16 cellular contexts compared by ENCODE assay signal in the genomic region with DNA sequence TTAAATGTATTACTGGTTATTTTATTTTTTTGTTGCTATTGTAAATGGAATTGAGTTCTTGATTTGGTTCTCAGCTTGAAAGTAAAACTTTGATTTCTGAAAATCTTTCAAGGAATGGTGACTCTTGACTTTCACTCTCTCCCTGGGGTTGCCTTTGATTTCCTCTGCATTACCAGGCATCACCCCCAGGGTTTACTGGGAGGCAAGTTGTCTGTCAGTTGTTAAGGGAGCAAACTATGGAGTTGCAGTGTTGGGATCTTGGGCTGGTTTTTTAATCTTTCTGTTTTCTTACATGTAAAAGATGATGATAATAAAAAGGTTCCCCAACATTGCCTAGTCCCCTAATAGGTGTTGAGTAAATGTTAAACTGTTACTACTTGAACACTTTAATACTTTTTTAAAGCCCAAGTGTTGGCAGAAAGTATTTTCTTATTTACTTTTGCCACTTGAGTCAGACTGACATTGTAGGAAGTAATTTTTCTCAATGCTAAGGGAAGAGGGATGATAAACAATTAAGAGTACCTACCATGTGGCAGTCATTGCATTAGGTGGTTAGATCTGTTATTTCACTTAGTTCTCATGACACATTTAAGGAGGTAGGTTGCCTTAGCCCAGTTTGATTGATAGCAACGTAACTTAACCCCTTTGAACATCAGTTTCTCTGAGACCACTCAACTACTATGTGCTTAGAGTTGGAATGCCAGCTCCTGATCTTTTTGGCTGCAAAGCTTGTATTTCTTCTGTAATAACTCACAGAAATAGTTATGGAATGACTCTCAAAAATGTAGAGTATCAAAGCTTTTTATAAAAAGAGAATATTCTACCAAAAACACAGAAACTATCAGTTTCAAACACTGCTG.
A peak's percentile ranks its signal among the peaks of the same experiment; 100 is the strongest.
DNase-seq lines count a peak whose midpoint lies in the region; ATAC-seq, FAIRE-seq and TF ChIP-seq lines count a peak whose summit lies in the region.
"Had no signal": no experiment of that assay in that cellular context is flagged by ENCODE, and none has a peak within 500 bp of the region (broad histone marks: within the 10 kb centered on the region; RNA-seq: fewer than 3 reads in every experiment).

No MANE protein-coding gene starts in this region.

- no peak for DNase-seq in AG04450 (ENCODE audit: low read depth, low spot score)
- DNase-seq in HTR-8/SVneo (ENCODE audit: insufficient read length, low spot score) = no peak
- DNase-seq in brain microvascular endothelial cell = no peak
- no peak for DNase-seq in keratinocyte (ENCODE audit: low read depth, low spot score)
- DNase-seq in NCI-H526 (lab: John Stamatoyannopoulos, UW) = no peak
- DNase-seq in omental fat pad (ENCODE audit: low spot score) = no peak
- DNase-seq in midbrain (lab: John Stamatoyannopoulos, UW) = no peak
- DNase-seq: activated naive CD4-positive, alpha-beta T cell treated with anti-CD3 and anti-CD28 coated beads, Interleukin-2, amount 10 ng/mL, durations not matched to agents 7 days and 5 days; central memory CD4-positive, alpha-beta T cell; immature natural killer cell; NCI-H2081 treated with DMSO at 0.1 percent for 48 hours; right cardiac atrium; stimulated activated naive CD4-positive, alpha-beta T cell treated with Interleukin-2 at 50 U/mL for 16 hours had no signal

- H3K27ac ChIP-seq in AG04450 (ENCODE audit: low read depth, low read length) (no peak overlapping the region), brain microvascular endothelial cell (no peak overlapping the region), keratinocyte (ENCODE audit: control insufficient read depth, insufficient read depth, low read length) (no peak overlapping the region)
- H3K27ac ChIP-seq: BLaER1 had no signal

- peak; percentile 64 for FAIRE-seq in HTR-8/SVneo (lab: Jason Lieb, UNC)
- peak; percentile 58 for FAIRE-seq in keratinocyte (lab: Jason Lieb, UNC)

- no peaks in the 10 kb centered on the region for H3K9me1 ChIP-seq in keratinocyte (ENCODE audit: control insufficient read depth, extremely low read depth, insufficient read depth, low read length)

- peak; percentile 45 for TF ChIP-seq CTCF in AG04450 (IDR thresholded peaks at IDR 0.05; ENCODE audit: low read depth, low read length)
- TF ChIP-seq CTCF in brain microvascular endothelial cell (IDR thresholded peaks at IDR 0.05; ENCODE audit: low read depth, low read length, missing control alignments) = peak; percentile 49
- TF ChIP-seq CTCF in keratinocyte (optimal IDR thresholded peaks at IDR 0.05 in 1 of 3, IDR thresholded peaks at IDR 0.05 in 1 of 3, conservative IDR thresholded peaks at IDR 0.05 in 1 of 3; ENCODE audit: extremely low read depth in 1 of 3, insufficient read depth in 2 of 3, low read length in 3 of 3) = peak; percentile 15 to 26 (median 21)
- no peak for TF ChIP-seq CTCF in omental fat pad (IDR thresholded peaks at IDR 0.05)

- in situ Hi-C loops in brain microvascular endothelial cell (cut with HindIII; ENCODE audit: low pct_ligation_motif_present, low sequenced_read_pairs) = no loop called here

- no peaks in the 10 kb centered on the region for H4K20me1 ChIP-seq in keratinocyte (ENCODE audit: control insufficient read depth, extremely low read depth, insufficient read depth, low read length)
- H4K20me1 ChIP-seq: BLaER1 had no signal

- no peak for ATAC-seq in HG02610 (IDR thresholded peaks at IDR 0.05; ENCODE audit: unreplicated experiment)
- no peak for ATAC-seq in omental fat pad (ENCODE audit: low FRiP score)
- ATAC-seq: esophagus mucosa, right cardiac atrium had no signal

- no peaks in the 10 kb centered on the region for H3K79me2 ChIP-seq in keratinocyte (ENCODE audit: control insufficient read depth, insufficient read depth, low read length)

- no peak overlapping the region for H3K4me2 ChIP-seq in keratinocyte (ENCODE audit: control insufficient read depth, extremely low read depth, insufficient read depth, low read depth, low read length)
- H3K4me2 ChIP-seq: BLaER1 had no signal

- no peak overlapping the region for H3K9ac ChIP-seq in keratinocyte (ENCODE audit: control insufficient read depth, extremely low read depth, insufficient read depth, low read length)
- H3K9ac ChIP-seq: BLaER1 had no signal

- H3K4me3 ChIP-seq in AG04450 (ENCODE audit: low read depth, low read length) (no peak overlapping the region), brain microvascular endothelial cell (ENCODE audit: low read depth, low read length) (no peak overlapping the region), keratinocyte (ENCODE audit: control insufficient read depth in 2 of 3, extremely low read depth in 1 of 3, insufficient read depth in 2 of 3, low read depth in 1 of 3, low read length in 3 of 3) (no peak overlapping the region)
- H3K4me3 ChIP-seq: BLaER1 had no signal

- H2AFZ ChIP-seq in keratinocyte (ENCODE audit: control insufficient read depth, low read length) = no peak overlapping the region

- dilution Hi-C loops in keratinocyte (cut with MboI; ENCODE audit: extremely low pct_ligation_motif_present, low sequenced_read_pairs) = no loop called here

- H3K36me3 ChIP-seq in brain microvascular endothelial cell (replicated peaks) (no peaks in the 10 kb centered on the region), keratinocyte (ENCODE audit: control insufficient read depth in 2 of 2, extremely low read depth in 1 of 2, insufficient read depth in 2 of 2, low read length in 2 of 2) (no peaks in the 10 kb centered on the region)
- H3K36me3 ChIP-seq: BLaER1 had no signal

- POLR2A ChIA-PET in AG04450 (lab: Yijun Ruan, JAX) = no interaction called here

- no peaks in the 10 kb centered on the region for H3K9me3 ChIP-seq in AG04450 (ENCODE audit: control insufficient read depth, insufficient read depth, low read length)
- no peaks in the 10 kb centered on the region for H3K9me3 ChIP-seq in keratinocyte (ENCODE audit: control insufficient read depth, low read depth, low read length)

- peaks cover 27% of the 10 kb centered on the region for H3K4me1 ChIP-seq in keratinocyte (ENCODE audit: control insufficient read depth, extremely low read depth, insufficient read depth, low read length)
- H3K4me1 ChIP-seq: BLaER1 had no signal

- H3K27me3 ChIP-seq in AG04450 (ENCODE audit: control insufficient read depth, insufficient read depth, low read length) = no peaks in the 10 kb centered on the region
- H3K27me3 ChIP-seq in brain microvascular endothelial cell (replicated peaks) = no peaks in the 10 kb centered on the region
- H3K27me3 ChIP-seq in keratinocyte (ENCODE audit: control insufficient read depth, extremely low read depth, insufficient read depth, low read length) = no peaks in the 10 kb centered on the region
- H3K27me3 ChIP-seq: BLaER1 had no signal

- CTCF ChIA-PET in AG04450 (lab: Charles Lee) = interaction anchor here (0.8 to 1.6 kb wide), 5 partner anchors 8 to 72 kb away, joined by 3 to 5 read pairs (median 3); no protein-coding TSS in a partner anchor

Comparison
In these comparisons a context has a peak if more than half of its experiments do, and no peak if none do; other contexts are left out.
1. CTCF ChIP-seq: peak in AG04450 (single experiment), brain microvascular endothelial cell (single experiment) and keratinocyte (3 of 3); none in omental fat pad (0 of 3).